In the genomic region with DNA sequence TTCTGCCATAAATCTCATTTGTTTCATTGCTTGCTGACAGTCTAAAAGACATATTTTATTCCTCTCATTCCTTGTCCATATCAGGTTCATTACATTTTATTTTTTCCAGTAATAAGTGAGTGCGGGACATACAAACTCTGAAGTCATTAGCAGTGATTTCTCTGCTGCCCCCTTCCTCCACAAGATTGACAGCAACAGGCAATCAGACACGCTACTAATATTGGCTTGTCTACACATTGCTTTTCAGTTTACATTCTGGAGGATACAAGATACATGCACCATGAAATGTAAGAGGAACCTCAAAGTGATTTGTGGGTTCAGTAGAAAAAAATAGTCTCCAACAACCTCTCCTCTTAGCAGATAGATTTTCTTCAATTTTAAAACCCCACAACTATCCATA, we compare ENCODE assay signal across 27 cellular contexts.
DNase-seq lines count a peak whose midpoint lies in the region; ATAC-seq, FAIRE-seq and TF ChIP-seq lines count a peak whose summit lies in the region.
"Had no signal": no experiment of that assay in that cellular context is flagged by ENCODE, and none has a peak within 500 bp of the region (broad histone marks: within the 10 kb centered on the region; RNA-seq: fewer than 3 reads in every experiment).

No MANE protein-coding gene starts in this region.

- H3K79me2 ChIP-seq in SK-N-SH (ENCODE audit: insufficient read depth) = no peaks in the 10 kb centered on the region
- no peaks in the 10 kb centered on the region for H3K79me2 ChIP-seq in H1 (ENCODE audit: control insufficient read depth in 1 of 2, insufficient read depth in 2 of 2, low read length in 2 of 2)

- CTCF ChIA-PET in SK-N-SH (lab: Yijun Ruan, JAX) (no interaction called here), H1 (lab: Charles Lee; ENCODE audit: partially characterized antibody) (interaction anchor here (0.7 kb wide), 1 partner anchor 1482 kb away, joined by 3 read pairs; no protein-coding TSS in a partner anchor)

- no peak overlapping the region for H3K14ac ChIP-seq in H1 (ENCODE audit: insufficient read length)

- TF ChIP-seq CTCF in SK-N-SH (IDR thresholded peaks at IDR 0.05) (no peak), H1 (IDR thresholded peaks at IDR 0.05; ENCODE audit: control extremely low read depth in 1 of 3, insufficient read depth in 1 of 3, low read depth in 1 of 3, low read length in 3 of 3) (no peak), nephron (IDR thresholded peaks at IDR 0.05; ENCODE audit: unreplicated experiment in 3 of 3) (no peak), uterus (IDR thresholded peaks at IDR 0.05) (no peak)

- H4K8ac ChIP-seq in H1 (ENCODE audit: extremely low read depth, insufficient read depth, low read length) = no peak overlapping the region

- ATAC-seq in SK-N-SH treated with all-trans-retinoic acid at 6 μM for 48 hours = no peak
- ATAC-seq in right cardiac atrium = no peak
- ATAC-seq: A549; CD8-positive, alpha-beta T cell; GM12878 had no signal

- H3K4me3 ChIP-seq in SK-N-SH (ENCODE audit: low read depth in 2 of 2, low read length in 1 of 2) = no peak overlapping the region
- no peak overlapping the region for H3K4me3 ChIP-seq in H1 (ENCODE audit: extremely low read depth in 1 of 4, insufficient read depth in 2 of 4, low read depth in 3 of 4, low read length in 4 of 4)
- no peak overlapping the region for H3K4me3 ChIP-seq in uterus
- no peak overlapping the region for H3K4me3 ChIP-seq in right cardiac atrium (ENCODE audit: low read length)
- H3K4me3 ChIP-seq: A549; BLaER1 treated with 17β-estradiol and CSF1 and Interleukin-3, amounts not matched to agents 10 nM and 100 nM; GM12878 had no signal

- no peaks in the 10 kb centered on the region for H3K9me2 ChIP-seq in SK-N-SH

- H3K4me3 Mint-ChIP-seq in nephron = no peak overlapping the region
- H3K4me3 Mint-ChIP-seq: B cell; CD4-positive, alpha-beta T cell; CD8-positive, alpha-beta T cell had no signal

- H3K4me2 ChIP-seq in SK-N-SH (no peak overlapping the region), H1 (ENCODE audit: insufficient read depth in 1 of 2, low read depth in 2 of 2, low read length in 2 of 2) (no peak overlapping the region)
- H3K4me2 ChIP-seq: A549; BLaER1 treated with 17β-estradiol and CSF1 and Interleukin-3, amounts not matched to agents 10 nM and 100 nM had no signal

- peaks cover 6% of the 10 kb centered on the region; the same call in 1 of the 2 replicates for H3K9me3 ChIP-seq in SK-N-SH
- 0 out of 4 replicates have a peak, but pooled peaks cover 0 to 4% of the 10 kb centered on the region in 2 experiments for H3K9me3 ChIP-seq in H1 (ENCODE audit: insufficient read depth in 2 of 2, low read depth in 1 of 2, low read length in 1 of 2)
- no peaks in the 10 kb centered on the region for H3K9me3 ChIP-seq in uterus
- no peaks in the 10 kb centered on the region for H3K9me3 ChIP-seq in right cardiac atrium (ENCODE audit: control insufficient read depth, low read length)
- H3K9me3 ChIP-seq: A549 had no signal

- H3K4me1 ChIP-seq in SK-N-SH (ENCODE audit: control insufficient read depth in 1 of 2, insufficient read depth in 2 of 2, low read depth in 1 of 2, low read length in 1 of 2) (no peaks in the 10 kb centered on the region), H1 (replicated peaks in 1 of 4; ENCODE audit: control insufficient read depth in 3 of 4, insufficient read depth in 4 of 4, low read length in 3 of 4) (no peaks in the 10 kb centered on the region), uterus (no peaks in the 10 kb centered on the region), right cardiac atrium (ENCODE audit: control insufficient read depth, insufficient read depth, low read length) (no peaks in the 10 kb centered on the region)
- H3K4me1 ChIP-seq: A549; BLaER1 treated with 17β-estradiol and CSF1 and Interleukin-3, amounts not matched to agents 10 nM and 100 nM; Caco-2 had no signal

- no peak overlapping the region for H3K4ac ChIP-seq in H1 (replicated peaks; ENCODE audit: insufficient read length, low read depth, low read length)

- H3K27ac ChIP-seq in SK-N-SH (ENCODE audit: low read depth in 2 of 2, low read length in 1 of 2) = no peak overlapping the region
- no peak overlapping the region for H3K27ac ChIP-seq in H1 (ENCODE audit: low read depth, low read length)
- H3K27ac ChIP-seq in uterus = no peak overlapping the region
- no peak overlapping the region for H3K27ac ChIP-seq in right cardiac atrium (ENCODE audit: low read length)
- H3K27ac ChIP-seq: 22Rv1; A549; BLaER1 treated with 17β-estradiol and CSF1 and Interleukin-3, amounts not matched to agents 10 nM and 100 nM; C4-2B had no signal

- no peaks in the 10 kb centered on the region for H3K27me3 Mint-ChIP-seq in nephron (ENCODE audit: low read depth)
- H3K27me3 Mint-ChIP-seq: B cell; CD4-positive, alpha-beta T cell had no signal

- TF ChIP-seq POLR2A in H1 (IDR thresholded peaks at IDR 0.05; ENCODE audit: control extremely low read depth in 1 of 2, low read depth in 2 of 2, low read length in 2 of 2) = no peak
- no peak for TF ChIP-seq POLR2A in uterus (IDR thresholded peaks at IDR 0.05)

- WGBS in SK-N-SH (ENCODE audit: low lambda C conversion rate) = 37% methylated on average over 2 of the region's 2 CpGs
- WGBS in H1 (ENCODE audit: extremely low coverage in 1 of 2, insufficient coverage in 1 of 2, insufficient read length in 1 of 2, insufficient replicate concordance in 2 of 2, low coverage in 1 of 2, low lambda C conversion rate in 2 of 2, missing lambda C conversion rate in 1 of 2), 2 experiments = 90% methylated on average over 2 of the region's 2 CpGs; no CpG with 5 or more reads in 1 of the 2 experiments
- WGBS in right cardiac atrium = 65% methylated on average over 2 of the region's 2 CpGs

- DNase-seq in SK-N-SH (no peak), H1 (ENCODE audit: low read depth in 1 of 2, low spot score in 2 of 2) (no peak), uterus (no peak), cerebellar cortex (ENCODE audit: low spot score) (no peak), right cardiac atrium (no peak)
- DNase-seq: AML-193; Caco-2; Calu3; CD4-positive, alpha-beta T cell; CD8-positive, alpha-beta T cell; DMS 273 treated with DMSO at 0.1 percent for 48 hours; DMS153; DMS53; DMS79; DND-41; EL; GDM1 had no signal

- intact Hi-C loops in uterus (cut with DNase I; ENCODE audit: low total_unique reads) = no loop called here
- intact Hi-C loops in right cardiac atrium (cut with DNase I) = no loop called here

- H4K5ac ChIP-seq in H1 (ENCODE audit: insufficient read length, low read depth, low read length) = no peak overlapping the region

- peak overlapping the region; percentile 11 to 48 (median 34) for H3K27ac Mint-ChIP-seq in nephron
- H3K27ac Mint-ChIP-seq: B cell; CD4-positive, alpha-beta T cell; CD8-positive, alpha-beta T cell had no signal

- TF ChIP-seq EP300 in SK-N-SH (IDR thresholded peaks at IDR 0.05; ENCODE audit: borderline replicate concordance in 1 of 2, low read depth in 1 of 2, low read length in 1 of 2) = no peak
- TF ChIP-seq EP300 in H1 (IDR thresholded peaks at IDR 0.05; ENCODE audit: borderline replicate concordance in 1 of 2, low read depth in 2 of 2, low read length in 2 of 2) = no peak

- no peaks in the 10 kb centered on the region for H3K23me2 ChIP-seq in H1 (ENCODE audit: low read depth, low read length)

- no peak overlapping the region for H3K18ac ChIP-seq in H1 (ENCODE audit: extremely low read depth, low read length)

- H4K91ac ChIP-seq in H1 (replicated peaks; ENCODE audit: insufficient read length, low read length) = no peak overlapping the region

- H3K36me3 Mint-ChIP-seq in nephron (ENCODE audit: low read depth) = peaks cover 21% of the 10 kb centered on the region
- H3K36me3 Mint-ChIP-seq: CD8-positive, alpha-beta T cell had no signal

- no peak overlapping the region for H2AK5ac ChIP-seq in H1 (ENCODE audit: low read depth, low read length)

- peaks cover 26% of the 10 kb centered on the region for H3K9me3 Mint-ChIP-seq in nephron

- no peak overlapping the region for H2BK5ac ChIP-seq in H1 (ENCODE audit: low read depth, low read length)

- H3K9ac ChIP-seq in SK-N-SH = no peak overlapping the region
- no peak overlapping the region for H3K9ac ChIP-seq in H1 (replicated peaks in 1 of 4; ENCODE audit: extremely low read depth in 1 of 4, low read depth in 3 of 4, low read length in 3 of 4)
- H3K9ac ChIP-seq: BLaER1 treated with 17β-estradiol and CSF1 and Interleukin-3, amounts not matched to agents 10 nM and 100 nM had no signal

- H3K27me3 ChIP-seq in SK-N-SH (ENCODE audit: insufficient read depth) (no peaks in the 10 kb centered on the region), H1 (replicated peaks in 1 of 4; ENCODE audit: control insufficient read depth in 3 of 4, extremely low read depth in 1 of 4, insufficient read depth in 3 of 4, low read length in 3 of 4) (no peaks in the 10 kb centered on the region), uterus (no peaks in the 10 kb centered on the region), right cardiac atrium (ENCODE audit: control insufficient read depth, insufficient read depth) (no peaks in the 10 kb centered on the region)
- H3K27me3 ChIP-seq: BLaER1 treated with 17β-estradiol and CSF1 and Interleukin-3, amounts not matched to agents 10 nM and 100 nM had no signal

- H4K20me1 ChIP-seq in SK-N-SH (ENCODE audit: insufficient read depth) (no peaks in the 10 kb centered on the region), H1 (replicated peaks in 1 of 2; ENCODE audit: control insufficient read depth in 1 of 2, insufficient read depth in 2 of 2, low read length in 2 of 2) (no peaks in the 10 kb centered on the region)
- H4K20me1 ChIP-seq: BLaER1 treated with 17β-estradiol and CSF1 and Interleukin-3, amounts not matched to agents 10 nM and 100 nM had no signal

- H3K4me1 Mint-ChIP-seq in nephron = peaks cover 21% of the 10 kb centered on the region
- H3K4me1 Mint-ChIP-seq: B cell had no signal

- no peak overlapping the region for H2BK20ac ChIP-seq in H1 (ENCODE audit: low read length)

- H2BK12ac ChIP-seq in H1 (ENCODE audit: low read depth, low read length) = no peak overlapping the region

- no peak overlapping the region for H2BK120ac ChIP-seq in H1 (replicated peaks; ENCODE audit: low read depth, low read length)

- H3K56ac ChIP-seq in H1 (replicated peaks; ENCODE audit: insufficient read length, low read depth, low read length) = no peak overlapping the region

- no peak overlapping the region for H3K23ac ChIP-seq in H1 (ENCODE audit: insufficient read length)

- peaks cover 3% of the 10 kb centered on the region for H3F3A ChIP-seq in SK-N-SH (replicated peaks; ENCODE audit: insufficient read depth)

- H2BK15ac ChIP-seq in H1 (ENCODE audit: low read length) = no peak overlapping the region

- H3K79me1 ChIP-seq in H1 (ENCODE audit: low read depth, low read length) = no peaks in the 10 kb centered on the region

- TF ChIP-seq RAD21 in SK-N-SH (IDR thresholded peaks at IDR 0.05; ENCODE audit: low read length) (no peak), H1 (IDR thresholded peaks at IDR 0.05 in 1 of 2, conservative IDR thresholded peaks at IDR 0.05 in 1 of 2; ENCODE audit: low read depth in 2 of 2, low read length in 2 of 2) (no peak)

- POLR2A ChIA-PET in SK-N-SH (lab: Yijun Ruan, JAX) = no interaction called here
- POLR2A ChIA-PET in H1 (lab: Charles Lee; ENCODE audit: partially characterized antibody) = no interaction called here

- H2AFZ ChIP-seq in SK-N-SH (ENCODE audit: low read depth) (no peak overlapping the region), H1 (ENCODE audit: low read length) (no peak overlapping the region)

- no peak for FAIRE-seq in H1 (lab: Jason Lieb, UNC)
- FAIRE-seq: A549, GM12878, GM12892, GM18507 had no signal

- H3K36me3 ChIP-seq in SK-N-SH (replicated peaks in 1 of 2; ENCODE audit: control insufficient read depth in 1 of 2, insufficient read depth in 2 of 2, low read length in 1 of 2) (no peaks in the 10 kb centered on the region), H1 (ENCODE audit: control insufficient read depth in 2 of 4, insufficient read depth in 4 of 4, low read length in 3 of 4) (no peaks in the 10 kb centered on the region), uterus (no peaks in the 10 kb centered on the region)
- H3K36me3 ChIP-seq: BLaER1 treated with 17β-estradiol and CSF1 and Interleukin-3, amounts not matched to agents 10 nM and 100 nM had no signal
